Comparison of ENCODE assay signal across 9 cellular contexts in the genomic region with DNA sequence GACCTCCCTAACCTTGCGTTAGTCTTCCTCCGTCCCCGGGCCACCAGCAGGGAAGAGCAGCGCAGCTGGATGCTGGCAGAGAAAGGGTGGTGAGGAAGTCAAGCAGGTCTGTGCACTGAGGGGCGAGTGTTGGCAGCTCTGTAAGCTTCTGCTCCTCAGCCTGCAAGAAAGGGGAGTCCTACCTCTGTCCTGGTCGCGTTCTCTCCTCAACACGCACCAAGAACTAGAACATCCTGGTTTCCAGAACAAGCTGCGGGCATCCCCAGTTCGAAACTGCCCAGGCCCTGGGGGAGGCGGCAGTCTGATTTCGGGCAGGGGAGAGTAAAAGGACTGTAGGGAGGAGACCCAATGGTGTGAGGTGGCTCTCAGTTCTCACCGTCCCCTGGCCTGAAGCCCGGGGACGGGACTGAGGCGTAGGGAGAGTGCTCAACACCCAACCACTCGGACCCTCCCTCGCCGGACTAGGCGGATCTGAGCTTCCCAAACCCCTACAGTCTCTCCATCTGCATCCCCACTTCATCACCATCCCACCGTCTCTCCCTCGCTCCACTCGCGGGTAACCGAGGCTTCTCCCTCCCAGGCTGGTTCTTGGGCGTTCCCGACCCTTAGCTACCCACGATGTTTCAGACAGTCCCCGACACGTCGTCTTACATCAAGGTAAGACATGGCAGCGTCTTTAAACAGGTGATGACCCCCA.
DNase-seq lines count a peak whose midpoint lies in the region; ATAC-seq and TF ChIP-seq lines count a peak whose summit lies in the region.
"Had no signal": no experiment of that assay in that cellular context is flagged by ENCODE, and none has a peak within 500 bp of the region (broad histone marks: within the 10 kb centered on the region; RNA-seq: fewer than 3 reads in every experiment).

No MANE protein-coding gene starts in this region.

- no peaks in the 10 kb centered on the region for H3K9me3 ChIP-seq in iPS DF 6.9 (ENCODE audit: control insufficient read depth, insufficient read depth, low read length)

- peaks cover 54% of the 10 kb centered on the region for H3K27me3 Mint-ChIP-seq in stimulated activated naive CD8-positive, alpha-beta T cell treated with anti-CD3 and anti-CD28 coated beads, Interleukin-15, Interleukin-2, amounts not matched to agents 100 ng/mL and 50 ng/mL, for 24 hours

- ATAC-seq in SK-N-SH treated with all-trans-retinoic acid at 6 μM for 48 hours (peak; percentile 13), GM21529 (IDR thresholded peaks at IDR 0.05; ENCODE audit: unreplicated experiment) (no peak)

- no peaks in the 10 kb centered on the region for H3K36me3 ChIP-seq in iPS DF 6.9 (ENCODE audit: control insufficient read depth, insufficient read depth, low read length)

- peak; percentile 40 for DNase-seq in activated T-cell treated with anti-CD3 and anti-CD28 coated beads, Interleukin-2, amount 50 U/mL, for 1 hour
- DNase-seq in activated T-cell treated with anti-CD3 and anti-CD28 coated beads for 4 hours (no peak), iPS DF 6.9 (ENCODE audit: low read depth, low spot score) (no peak), NCI-H2227 treated with DMSO at 0.1 percent for 48 hours (lab: John Stamatoyannopoulos, UW) (no peak), dedifferentiated amniotic fluid mesenchymal stem cell (ENCODE audit: extremely low spot score) (no peak)

- peak overlapping the region; percentile 31 for H3K27ac Mint-ChIP-seq in stimulated activated naive CD8-positive, alpha-beta T cell treated with anti-CD3 and anti-CD28 coated beads, Interleukin-15, Interleukin-2, amounts not matched to agents 100 ng/mL and 50 ng/mL, for 24 hours

- H3K4me3 Mint-ChIP-seq in stimulated activated naive CD8-positive, alpha-beta T cell treated with anti-CD3 and anti-CD28 coated beads, Interleukin-15, Interleukin-2, amounts not matched to agents 100 ng/mL and 50 ng/mL, for 24 hours, result peak overlapping the region; percentile 79

- H3K36me3 Mint-ChIP-seq in stimulated activated naive CD8-positive, alpha-beta T cell treated with anti-CD3 and anti-CD28 coated beads, Interleukin-15, Interleukin-2, amounts not matched to agents 100 ng/mL and 50 ng/mL, for 24 hours (ENCODE audit: low read depth), result no peaks in the 10 kb centered on the region

- peaks cover 12% of the 10 kb centered on the region for H3K4me1 ChIP-seq in iPS DF 6.9 (ENCODE audit: control insufficient read depth, insufficient read depth, low read length)

- peaks cover 85% of the 10 kb centered on the region for H3K27me3 ChIP-seq in iPS DF 6.9 (ENCODE audit: control insufficient read depth, insufficient read depth, low read length)

- no peak overlapping the region for H3K27ac ChIP-seq in iPS DF 6.9 (ENCODE audit: low read length)
- H3K27ac ChIP-seq: RWPE1 had no signal

- no CpG with 5 or more reads among the region's 32 CpGs for WGBS in iPS DF 6.9 (ENCODE audit: insufficient coverage, insufficient read length)

- H3K4me1 Mint-ChIP-seq in stimulated activated naive CD8-positive, alpha-beta T cell treated with anti-CD3 and anti-CD28 coated beads, Interleukin-15, Interleukin-2, amounts not matched to agents 100 ng/mL and 50 ng/mL, for 24 hours (ENCODE audit: low read depth), result peaks cover 38% of the 10 kb centered on the region

- H3K4me3 ChIP-seq in iPS DF 6.9 (ENCODE audit: low read length), result peak overlapping the region; percentile 23; the same call in 1 of the 2 replicates

- H3K9me3 Mint-ChIP-seq in stimulated activated naive CD8-positive, alpha-beta T cell treated with anti-CD3 and anti-CD28 coated beads, Interleukin-15, Interleukin-2, amounts not matched to agents 100 ng/mL and 50 ng/mL, for 24 hours, result no peaks in the 10 kb centered on the region

TF ChIP-seq in SK-N-SH treated with all-trans-retinoic acid at 6 μM for 48 hours, 23 proteins besides CTCF, POLR2A, EP300 and RAD21:
- TF ChIP-seq, protein P1, sequence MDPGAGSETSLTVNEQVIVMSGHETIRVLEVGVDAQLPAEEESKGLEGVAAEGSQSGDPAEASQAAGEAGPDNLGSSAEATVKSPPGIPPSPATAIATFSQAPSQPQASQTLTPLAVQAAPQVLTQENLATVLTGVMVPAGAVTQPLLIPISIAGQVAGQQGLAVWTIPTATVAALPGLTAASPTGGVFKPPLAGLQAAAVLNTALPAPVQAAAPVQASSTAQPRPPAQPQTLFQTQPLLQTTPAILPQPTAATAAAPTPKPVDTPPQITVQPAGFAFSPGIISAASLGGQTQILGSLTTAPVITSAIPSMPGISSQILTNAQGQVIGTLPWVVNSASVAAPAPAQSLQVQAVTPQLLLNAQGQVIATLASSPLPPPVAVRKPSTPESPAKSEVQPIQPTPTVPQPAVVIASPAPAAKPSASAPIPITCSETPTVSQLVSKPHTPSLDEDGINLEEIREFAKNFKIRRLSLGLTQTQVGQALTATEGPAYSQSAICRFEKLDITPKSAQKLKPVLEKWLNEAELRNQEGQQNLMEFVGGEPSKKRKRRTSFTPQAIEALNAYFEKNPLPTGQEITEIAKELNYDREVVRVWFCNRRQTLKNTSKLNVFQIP (CRISPR knock-in tag; IDR thresholded peaks at IDR 0.05; ENCODE audit: borderline replicate concordance, low read depth), result no peak
- TF ChIP-seq PPARA (CRISPR knock-in tag; IDR thresholded peaks at IDR 0.05; ENCODE audit: borderline replicate concordance) (no peak), TSHZ2 (CRISPR knock-in tag; IDR thresholded peaks at IDR 0.05) (no peak), GLIS3 (CRISPR knock-in tag; IDR thresholded peaks at IDR 0.05) (no peak), TOX (CRISPR knock-in tag; IDR thresholded peaks at IDR 0.05; ENCODE audit: borderline replicate concordance) (no peak), BACH2 (CRISPR knock-in tag; IDR thresholded peaks at IDR 0.05; ENCODE audit: borderline replicate concordance) (no peak), ZNF70 (CRISPR knock-in tag; IDR thresholded peaks at IDR 0.05) (no peak), TCF4 (CRISPR knock-in tag; IDR thresholded peaks at IDR 0.05; ENCODE audit: borderline replicate concordance) (no peak), SNAI2 (CRISPR knock-in tag; IDR thresholded peaks at IDR 0.05) (no peak), ARNTL (CRISPR knock-in tag; IDR thresholded peaks at IDR 0.05; ENCODE audit: borderline replicate concordance, low read depth) (no peak), ZNF8 (CRISPR knock-in tag; IDR thresholded peaks at IDR 0.05) (no peak), ESRRG (CRISPR knock-in tag; IDR thresholded peaks at IDR 0.05) (no peak), OSR1 (CRISPR knock-in tag; IDR thresholded peaks at IDR 0.05) (no peak), ZFP30 (CRISPR knock-in tag; IDR thresholded peaks at IDR 0.05) (no peak), ZC3H10 (CRISPR knock-in tag; IDR thresholded peaks at IDR 0.05) (no peak), RARB (CRISPR knock-in tag; IDR thresholded peaks at IDR 0.05) (no peak), ISL1 (CRISPR knock-in tag; IDR thresholded peaks at IDR 0.05) (no peak)
- TF ChIP-seq, protein P2, sequence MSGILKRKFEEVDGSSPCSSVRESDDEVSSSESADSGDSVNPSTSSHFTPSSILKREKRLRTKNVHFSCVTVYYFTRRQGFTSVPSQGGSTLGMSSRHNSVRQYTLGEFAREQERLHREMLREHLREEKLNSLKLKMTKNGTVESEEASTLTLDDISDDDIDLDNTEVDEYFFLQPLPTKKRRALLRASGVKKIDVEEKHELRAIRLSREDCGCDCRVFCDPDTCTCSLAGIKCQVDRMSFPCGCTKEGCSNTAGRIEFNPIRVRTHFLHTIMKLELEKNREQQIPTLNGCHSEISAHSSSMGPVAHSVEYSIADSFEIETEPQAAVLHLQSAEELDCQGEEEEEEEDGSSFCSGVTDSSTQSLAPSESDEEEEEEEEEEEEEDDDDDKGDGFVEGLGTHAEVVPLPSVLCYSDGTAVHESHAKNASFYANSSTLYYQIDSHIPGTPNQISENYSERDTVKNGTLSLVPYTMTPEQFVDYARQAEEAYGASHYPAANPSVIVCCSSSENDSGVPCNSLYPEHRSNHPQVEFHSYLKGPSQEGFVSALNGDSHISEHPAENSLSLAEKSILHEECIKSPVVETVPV (CRISPR knock-in tag; IDR thresholded peaks at IDR 0.05), result no peak
